In the genomic region with DNA sequence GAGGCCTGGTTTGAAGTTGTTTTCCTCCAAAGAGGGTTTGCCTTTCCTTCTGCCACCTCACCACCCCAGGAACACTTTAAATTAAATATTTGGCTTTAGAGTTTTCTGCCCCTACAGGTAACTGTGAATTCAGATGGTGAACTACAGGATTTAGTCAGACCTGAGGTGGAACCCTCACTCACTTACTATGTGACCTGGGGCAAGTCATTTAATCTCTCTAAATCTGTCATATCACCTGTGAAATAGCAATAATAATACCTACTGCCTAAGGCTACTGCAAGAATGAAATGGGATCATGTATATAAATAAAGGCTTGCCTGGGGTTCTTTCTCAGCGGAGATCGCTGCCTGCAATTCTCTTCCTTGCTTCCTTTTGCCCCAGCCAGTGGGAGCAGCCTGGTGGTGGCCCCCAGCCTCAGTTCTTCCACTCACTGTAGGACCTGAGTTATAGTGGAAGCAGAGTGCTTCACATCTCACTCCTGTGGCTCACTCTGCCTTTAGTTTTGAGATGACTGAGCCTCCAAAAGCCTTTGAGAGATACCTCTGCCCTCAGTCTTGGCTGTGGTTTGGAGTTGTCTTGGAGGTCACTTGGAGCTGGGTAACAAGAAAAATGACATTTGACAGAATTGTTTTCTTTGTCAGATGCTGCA, we compare ENCODE assay signal across 20 cellular contexts. TPM values are rescaled to one million over a fixed set of nuclear protein-coding genes. Genes with fewer than 3 reads are reported as not detected.
"Had no signal": no experiment of that assay in that cellular context is flagged by ENCODE, and none has a peak within 500 bp of the region (broad histone marks: within the 10 kb centered on the region; RNA-seq: fewer than 3 reads in every experiment).

No MANE protein-coding gene starts in this region.

- H3K9me3 ChIP-seq: body of pancreas, right atrium auricular region, upper lobe of left lung had no signal

- ATAC-seq: activated CD8-positive, alpha-beta T cell treated with anti-CD3 and anti-CD28 coated beads, Interleukin-2, amount 10 ng/mL, durations not matched to agents 7 days and 5 days; body of pancreas had no signal

- H3K27me3 Mint-ChIP-seq: activated naive CD8-positive, alpha-beta T cell; progenitor cell of endocrine pancreas; stimulated activated naive CD8-positive, alpha-beta T cell treated with anti-CD3 and anti-CD28 coated beads, Interleukin-15, Interleukin-2, amounts not matched to agents 100 ng/mL and 50 ng/mL, for 24 hours had no signal

- H3K27ac ChIP-seq: body of pancreas, right atrium auricular region, SK-N-MC, upper lobe of left lung had no signal

- H3K4me3 Mint-ChIP-seq: activated CD8-positive, alpha-beta T cell treated with anti-CD3 and anti-CD28 coated beads, Interleukin-2, amount 10 ng/mL, durations not matched to agents 7 days and 5 days; activated naive CD8-positive, alpha-beta T cell; mesothelial cell of epicardium; stimulated activated naive CD8-positive, alpha-beta T cell treated with anti-CD3 and anti-CD28 coated beads, Interleukin-15, Interleukin-2, amounts not matched to agents 100 ng/mL and 50 ng/mL, for 24 hours had no signal

- H3K27ac Mint-ChIP-seq: activated CD8-positive, alpha-beta T cell treated with anti-CD3 and anti-CD28 coated beads, Interleukin-2, amount 10 ng/mL, durations not matched to agents 7 days and 5 days; activated naive CD8-positive, alpha-beta T cell; mesothelial cell of epicardium; progenitor cell of endocrine pancreas; stimulated activated naive CD8-positive, alpha-beta T cell treated with anti-CD3 and anti-CD28 coated beads, Interleukin-15, Interleukin-2, amounts not matched to agents 100 ng/mL and 50 ng/mL, for 24 hours had no signal

- DNase-seq: activated CD8-positive, alpha-beta T cell treated with anti-CD3 and anti-CD28 coated beads, Interleukin-2, amount 10 ng/mL, durations not matched to agents 7 days and 5 days; activated effector memory CD4-positive, alpha-beta T cell treated with anti-CD3 and anti-CD28 coated beads, Interleukin-2, amount 50 U/mL, for 16 hours; amygdala; body of pancreas; central memory CD4-positive, alpha-beta T cell; cortex of kidney; effector CD4-positive, alpha-beta T cell; foreskin melanocyte; stimulated activated CD4-positive, alpha-beta T cell treated with anti-CD3 and anti-CD28 coated beads, Interleukin-15, amount 100 ng/mL, for 24 hours; stimulated activated CD4-positive, alpha-beta T cell treated with anti-CD3 and anti-CD28 coated beads, Interleukin-4, amount 100 ng/mL, for 24 hours; upper lobe of left lung had no signal

- H3K27me3 ChIP-seq: body of pancreas, right atrium auricular region, upper lobe of left lung had no signal

- H3K4me1 ChIP-seq: right atrium auricular region, upper lobe of left lung had no signal

- H3K9me3 Mint-ChIP-seq: stimulated activated naive CD8-positive, alpha-beta T cell treated with anti-CD3 and anti-CD28 coated beads, Interleukin-15, Interleukin-2, amounts not matched to agents 100 ng/mL and 50 ng/mL, for 24 hours had no signal

- H3K4me3 ChIP-seq: body of pancreas, right atrium auricular region, SK-N-MC, upper lobe of left lung had no signal

RNA-seq across cellular contexts. Expression of a gene that starts 6.1 kb away (rescaled TPM):
- total RNA-seq: body of pancreas; progenitor cell of endocrine pancreas; T-helper 1 cell treated with Interleukin-12 subunit alpha and Interleukin-12 subunit beta and Interleukin-4 antibody, amounts not matched to agents 30 ng/mL and 1 ng/mL, for 36 hours; temporal lobe had no signal
- polyA plus RNA-seq: neural cell had no signal

RNA-seq across cellular contexts. Expression of a gene that starts 17.7 kb away (rescaled TPM):
- total RNA-seq: activated CD8-positive, alpha-beta T cell treated with anti-CD3 and anti-CD28 coated beads, Interleukin-2, amount 10 ng/mL, durations not matched to agents 7 days and 5 days; T-helper 1 cell treated with Interleukin-12 subunit alpha and Interleukin-12 subunit beta and Interleukin-4 antibody, amounts not matched to agents 30 ng/mL and 1 ng/mL, for 36 hours had no signal
- polyA plus RNA-seq: neural cell had no signal

RNA-seq across cellular contexts. Expression of a gene that starts 23.1 kb away (rescaled TPM):
- total RNA-seq: activated CD8-positive, alpha-beta T cell treated with anti-CD3 and anti-CD28 coated beads, Interleukin-2, amount 10 ng/mL, durations not matched to agents 7 days and 5 days; mesothelial cell of epicardium; T-helper 1 cell treated with Interleukin-12 subunit alpha and Interleukin-12 subunit beta and Interleukin-4 antibody, amounts not matched to agents 30 ng/mL and 1 ng/mL, for 36 hours; temporal lobe had no signal
- polyA plus RNA-seq: neural cell had no signal
